12 cellular contexts compared by ENCODE assay signal in genomic region chr13:59409211-59409610, GRCh38.
DNase-seq lines count a peak whose midpoint lies in the region; ATAC-seq, FAIRE-seq and TF ChIP-seq lines count a peak whose summit lies in the region.
"Had no signal": no experiment of that assay in that cellular context is flagged by ENCODE, and none has a peak within 500 bp of the region (broad histone marks: within the 10 kb centered on the region; RNA-seq: fewer than 3 reads in every experiment).

No MANE protein-coding gene starts in this region.

- peaks cover 23% of the 10 kb centered on the region for H3K9me3 Mint-ChIP-seq in activated CD8-positive, alpha-beta T cell treated with anti-CD3 and anti-CD28 coated beads for 36 hours

- H3K27ac ChIP-seq in neural cell (ENCODE audit: low read length), result peak overlapping the region; percentile 72
- H3K27ac ChIP-seq in aorta (ENCODE audit: low read depth in 1 of 2, low read length in 2 of 2), result no peak overlapping the region
- H3K27ac ChIP-seq: right lobe of liver had no signal

- 0 to 7% methylated on average over 2 of the region's 2 CpGs for WGBS in aorta, 2 donors

- no peaks in the 10 kb centered on the region for H3K4me1 Mint-ChIP-seq in activated CD8-positive, alpha-beta T cell treated with anti-CD3 and anti-CD28 coated beads for 36 hours (ENCODE audit: low read depth)

- H2AFZ ChIP-seq in neural cell (ENCODE audit: low read depth, low read length), result no peak overlapping the region

- H3K27ac Mint-ChIP-seq in activated CD8-positive, alpha-beta T cell treated with anti-CD3 and anti-CD28 coated beads for 36 hours, result no peak overlapping the region

- H3K27me3 ChIP-seq in neural cell (ENCODE audit: insufficient read depth, low read depth, low read length), result no peaks in the 10 kb centered on the region
- no peaks in the 10 kb centered on the region for H3K27me3 ChIP-seq in aorta (ENCODE audit: control insufficient read depth in 1 of 2, insufficient read depth in 2 of 2, low read length in 1 of 2)
- H3K27me3 ChIP-seq: right lobe of liver had no signal

- no peak for FAIRE-seq in HTR-8/SVneo (lab: Jason Lieb, UNC)

- H3K4me2 ChIP-seq in neural cell (ENCODE audit: low read length), result peak overlapping the region; percentile 20

- ATAC-seq in activated CD8-positive, alpha-beta T cell treated with anti-CD3 and anti-CD28 coated beads for 36 hours, result no peak
- ATAC-seq in aorta (ENCODE audit: low FRiP score), result no peak

- H3K27me3 Mint-ChIP-seq in activated CD8-positive, alpha-beta T cell treated with anti-CD3 and anti-CD28 coated beads for 36 hours, result peaks cover 2% of the 10 kb centered on the region

- DNase-seq in ELF-1 (ENCODE audit: low read depth, low spot score), result peak; percentile 36
- peak; percentile 71 for DNase-seq in NCI-H524 treated with DMSO at 0.1 percent for 48 hours (lab: John Stamatoyannopoulos, UW)
- DNase-seq in fibroblast of peridontal ligament (ENCODE audit: extremely low read depth), result peak; percentile 59
- DNase-seq in activated CD8-positive, alpha-beta memory T cell treated with anti-CD3 and anti-CD28 coated beads, Interleukin-2, amount 50 U/mL, for 48 hours, result no peak
- DNase-seq in activated CD8-positive, alpha-beta T cell treated with anti-CD3 and anti-CD28 coated beads for 36 hours, result no peak
- no peak for DNase-seq in aorta
- DNase-seq in HTR-8/SVneo (ENCODE audit: insufficient read length, low spot score), result no peak
- DNase-seq: NK-92 treated with Interleukin-12 subunit alpha and Interleukin-12 subunit beta, amount 100 ng/mL, for 24 hours; SW 1271 had no signal

- H3K36me3 Mint-ChIP-seq in activated CD8-positive, alpha-beta T cell treated with anti-CD3 and anti-CD28 coated beads for 36 hours (ENCODE audit: low read depth), result no peaks in the 10 kb centered on the region

- no peaks in the 10 kb centered on the region for H4K20me1 ChIP-seq in neural cell (ENCODE audit: insufficient read depth)

- POLR2A ChIA-PET in activated CD8-positive, alpha-beta T cell treated with anti-CD3 and anti-CD28 coated beads for 36 hours (lab: Charles Lee), result no interaction called here

- H3K36me3 ChIP-seq in neural cell (ENCODE audit: insufficient read depth, low read length) (no peaks in the 10 kb centered on the region), aorta (ENCODE audit: control insufficient read depth in 1 of 2, insufficient read depth in 2 of 2, low read length in 1 of 2) (no peaks in the 10 kb centered on the region)
- H3K36me3 ChIP-seq: right lobe of liver had no signal

- H3K79me2 ChIP-seq in neural cell (replicated peaks; ENCODE audit: insufficient read depth, low read length), result no peaks in the 10 kb centered on the region

- TF ChIP-seq EP300 in neural cell (conservative IDR thresholded peaks at IDR 0.05; ENCODE audit: poor library complexity, severe bottlenecking), result no peak

- H3K9me3 ChIP-seq in neural cell (ENCODE audit: low read length), result no peaks in the 10 kb centered on the region
- no peaks in the 10 kb centered on the region for H3K9me3 ChIP-seq in aorta (ENCODE audit: control insufficient read depth, low read length)
- H3K9me3 ChIP-seq: right lobe of liver had no signal

- no peak for TF ChIP-seq CTCF in neural cell (IDR thresholded peaks at IDR 0.05; ENCODE audit: poor library complexity, severe bottlenecking)
- TF ChIP-seq CTCF in activated CD8-positive, alpha-beta T cell treated with anti-CD3 and anti-CD28 coated beads for 36 hours (IDR thresholded peaks at IDR 0.05), result no peak

- H3K4me1 ChIP-seq in aorta (ENCODE audit: control insufficient read depth in 1 of 2, insufficient read depth in 2 of 2, low read length in 2 of 2), result no peaks in the 10 kb centered on the region
- H3K4me1 ChIP-seq: right lobe of liver had no signal

- intact Hi-C loops in activated CD8-positive, alpha-beta T cell treated with anti-CD3 and anti-CD28 coated beads for 36 hours (cut with micrococcal nuclease), result no loop called here
- intact Hi-C loops in aorta (cut with DNase I), result no loop called here

- no peak overlapping the region for H3K4me3 Mint-ChIP-seq in activated CD8-positive, alpha-beta T cell treated with anti-CD3 and anti-CD28 coated beads for 36 hours

- H3K4me3 ChIP-seq in neural cell (ENCODE audit: low read length) (peak overlapping the region; percentile 41), aorta (ENCODE audit: low read length in 2 of 2) (no peak overlapping the region)
- H3K4me3 ChIP-seq: lung, right lobe of liver had no signal

- CTCF ChIA-PET in activated CD8-positive, alpha-beta T cell treated with anti-CD3 and anti-CD28 coated beads for 36 hours (lab: Charles Lee), result interaction anchor here (2.1 kb wide), 1 partner anchor 18 kb away, joined by 9 read pairs; no protein-coding TSS in a partner anchor

- no peak for TF ChIP-seq RAD21 in neural cell (conservative IDR thresholded peaks at IDR 0.05)

- no peaks in the 10 kb centered on the region for H3K9me2 ChIP-seq in neural cell (ENCODE audit: insufficient read depth, low read length)

- no peaks in the 10 kb centered on the region for H3F3A ChIP-seq in neural cell (ENCODE audit: insufficient read depth, low read length, poor library complexity, severe bottlenecking)

- no peak overlapping the region for H3K9ac ChIP-seq in neural cell (ENCODE audit: low read length)

TF ChIP-seq in neural cell, 6 proteins besides CTCF, POLR2A, EP300 and RAD21:
- TF ChIP-seq POLR2AphosphoS5 (IDR thresholded peaks at IDR 0.05) (no peak), TAF1 (IDR thresholded peaks at IDR 0.05; ENCODE audit: low read depth) (no peak), SMC3 (conservative IDR thresholded peaks at IDR 0.05; ENCODE audit: poor library complexity) (no peak)
- TF ChIP-seq, protein P1, sequence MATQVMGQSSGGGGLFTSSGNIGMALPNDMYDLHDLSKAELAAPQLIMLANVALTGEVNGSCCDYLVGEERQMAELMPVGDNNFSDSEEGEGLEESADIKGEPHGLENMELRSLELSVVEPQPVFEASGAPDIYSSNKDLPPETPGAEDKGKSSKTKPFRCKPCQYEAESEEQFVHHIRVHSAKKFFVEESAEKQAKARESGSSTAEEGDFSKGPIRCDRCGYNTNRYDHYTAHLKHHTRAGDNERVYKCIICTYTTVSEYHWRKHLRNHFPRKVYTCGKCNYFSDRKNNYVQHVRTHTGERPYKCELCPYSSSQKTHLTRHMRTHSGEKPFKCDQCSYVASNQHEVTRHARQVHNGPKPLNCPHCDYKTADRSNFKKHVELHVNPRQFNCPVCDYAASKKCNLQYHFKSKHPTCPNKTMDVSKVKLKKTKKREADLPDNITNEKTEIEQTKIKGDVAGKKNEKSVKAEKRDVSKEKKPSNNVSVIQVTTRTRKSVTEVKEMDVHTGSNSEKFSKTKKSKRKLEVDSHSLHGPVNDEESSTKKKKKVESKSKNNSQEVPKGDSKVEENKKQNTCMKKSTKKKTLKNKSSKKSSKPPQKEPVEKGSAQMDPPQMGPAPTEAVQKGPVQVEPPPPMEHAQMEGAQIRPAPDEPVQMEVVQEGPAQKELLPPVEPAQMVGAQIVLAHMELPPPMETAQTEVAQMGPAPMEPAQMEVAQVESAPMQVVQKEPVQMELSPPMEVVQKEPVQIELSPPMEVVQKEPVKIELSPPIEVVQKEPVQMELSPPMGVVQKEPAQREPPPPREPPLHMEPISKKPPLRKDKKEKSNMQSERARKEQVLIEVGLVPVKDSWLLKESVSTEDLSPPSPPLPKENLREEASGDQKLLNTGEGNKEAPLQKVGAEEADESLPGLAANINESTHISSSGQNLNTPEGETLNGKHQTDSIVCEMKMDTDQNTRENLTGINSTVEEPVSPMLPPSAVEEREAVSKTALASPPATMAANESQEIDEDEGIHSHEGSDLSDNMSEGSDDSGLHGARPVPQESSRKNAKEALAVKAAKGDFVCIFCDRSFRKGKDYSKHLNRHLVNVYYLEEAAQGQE (IDR thresholded peaks at IDR 0.05; ENCODE audit: borderline replicate concordance), result no peak

Comparison
In these comparisons a context has a peak if more than half of its experiments do, and no peak if none do; other contexts are left out.
1. DNase-seq: peak in ELF-1 (single experiment), NCI-H524 treated with DMSO at 0.1 percent for 48 hours (single experiment) and fibroblast of peridontal ligament (single experiment); none in activated CD8-positive, alpha-beta memory T cell treated with anti-CD3 and anti-CD28 coated beads, Interleukin-2, amount 50 U/mL, for 48 hours (single experiment), activated CD8-positive, alpha-beta T cell treated with anti-CD3 and anti-CD28 coated beads for 36 hours (single experiment), aorta (0 of 2) and HTR-8/SVneo (single experiment).